ENCODE assay signal across 25 cellular contexts in the genomic region with DNA sequence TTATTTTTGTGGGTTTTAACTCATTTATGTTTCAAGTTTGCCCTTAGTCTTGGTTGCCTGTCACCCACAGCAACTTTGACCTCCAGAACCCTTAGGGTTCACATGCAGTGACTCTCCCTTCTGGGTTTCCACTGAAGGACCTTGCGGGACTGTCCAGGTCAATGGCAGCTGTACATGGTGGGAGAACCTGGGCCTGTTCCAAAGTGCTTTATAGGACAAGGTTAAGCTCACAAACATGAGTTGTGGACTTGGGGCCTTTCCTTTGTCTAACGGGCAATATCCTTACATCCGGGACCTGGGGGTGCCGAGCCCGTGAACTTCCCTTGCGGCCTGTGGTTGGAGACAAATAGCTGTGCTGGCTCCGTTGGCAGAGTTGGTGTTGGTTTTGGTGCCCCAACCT.
DNase-seq lines count a peak whose midpoint lies in the region; ATAC-seq, FAIRE-seq and TF ChIP-seq lines count a peak whose summit lies in the region.
"Had no signal": no experiment of that assay in that cellular context is flagged by ENCODE, and none has a peak within 500 bp of the region (broad histone marks: within the 10 kb centered on the region; RNA-seq: fewer than 3 reads in every experiment).

No MANE protein-coding gene starts in this region.

- no peak overlapping the region for H3K4me2 ChIP-seq in hepatocyte
- H3K4me2 ChIP-seq: PC-9 had no signal

- H3K36me3 ChIP-seq in hepatocyte (replicated peaks; ENCODE audit: insufficient read depth, low read depth): no peaks in the 10 kb centered on the region
- no peaks in the 10 kb centered on the region for H3K36me3 ChIP-seq in pancreas
- H3K36me3 ChIP-seq: MG63, SJCRH30 had no signal

- no peaks in the 10 kb centered on the region for H3K9me2 ChIP-seq in hepatocyte (replicated peaks; ENCODE audit: insufficient read depth)

- peaks cover 50% of the 10 kb centered on the region for H3K4me1 ChIP-seq in hepatocyte (ENCODE audit: insufficient read depth)
- peaks cover 18 to 48% (median 26%) of the 10 kb centered on the region in 3 donors for H3K4me1 ChIP-seq in pancreas

- no peaks in the 10 kb centered on the region for H4K20me1 ChIP-seq in hepatocyte (ENCODE audit: insufficient read depth, poor library complexity, severe bottlenecking)

- no peaks in the 10 kb centered on the region for H3K9me3 Mint-ChIP-seq in natural killer cell treated with Interleukin-12 subunit alpha and Interleukin-12 subunit beta and Interleukin-15 and Interleukin-18, amount 100 ng/mL, for 72 hours
- no peaks in the 10 kb centered on the region for H3K9me3 Mint-ChIP-seq in natural killer cell
- H3K9me3 Mint-ChIP-seq: CD4-positive, alpha-beta T cell; H9 had no signal

- H3K4me3 Mint-ChIP-seq in natural killer cell treated with Interleukin-12 subunit alpha and Interleukin-12 subunit beta and Interleukin-15 and Interleukin-18, amount 100 ng/mL, for 72 hours: no peak overlapping the region
- no peak overlapping the region for H3K4me3 Mint-ChIP-seq in natural killer cell
- H3K4me3 Mint-ChIP-seq: CD4-positive, alpha-beta T cell; H9 had no signal

- H3K4me3 ChIP-seq in hepatocyte (no peak overlapping the region), pancreas (no peak overlapping the region)
- H3K4me3 ChIP-seq: GM23248, MG63, PC-9, SJCRH30 had no signal

- H3K36me3 Mint-ChIP-seq in natural killer cell treated with Interleukin-12 subunit alpha and Interleukin-12 subunit beta and Interleukin-15 and Interleukin-18, amount 100 ng/mL, for 72 hours: no peaks in the 10 kb centered on the region
- no peaks in the 10 kb centered on the region for H3K36me3 Mint-ChIP-seq in natural killer cell

- peaks cover 20 to 31% of the 10 kb centered on the region in 2 donors for H3K4me1 Mint-ChIP-seq in natural killer cell treated with Interleukin-12 subunit alpha and Interleukin-12 subunit beta and Interleukin-15 and Interleukin-18, amount 100 ng/mL, for 72 hours (ENCODE audit: low read depth in 2 of 2)
- H3K4me1 Mint-ChIP-seq in natural killer cell: peaks cover 10 to 31% of the 10 kb centered on the region in 2 donors

- H3K27ac ChIP-seq in hepatocyte (peak overlapping the region; percentile 31), pancreas (peak overlapping the region; percentile 52 to 86 (median 72))
- H3K27ac ChIP-seq: GM23248, PC-9, SJCRH30 had no signal

- no peaks in the 10 kb centered on the region for H3K27me3 Mint-ChIP-seq in natural killer cell treated with Interleukin-12 subunit alpha and Interleukin-12 subunit beta and Interleukin-15 and Interleukin-18, amount 100 ng/mL, for 72 hours
- H3K27me3 Mint-ChIP-seq in natural killer cell (ENCODE audit: low read depth in 2 of 2): no peaks in the 10 kb centered on the region
- H3K27me3 Mint-ChIP-seq: CD4-positive, alpha-beta T cell had no signal

- ATAC-seq in natural killer cell treated with Interleukin-12 subunit alpha and Interleukin-12 subunit beta and Interleukin-15 and Interleukin-18, amount 100 ng/mL, for 72 hours: no peak
- no peak for ATAC-seq in natural killer cell
- no peak for ATAC-seq in pancreas
- ATAC-seq: Right ventricle myocardium inferior had no signal

- H2AFZ ChIP-seq in hepatocyte: no peak overlapping the region
- H2AFZ ChIP-seq: GM23248, PC-9 had no signal

- peak overlapping the region; percentile 24 to 74 for H3K27ac Mint-ChIP-seq in natural killer cell treated with Interleukin-12 subunit alpha and Interleukin-12 subunit beta and Interleukin-15 and Interleukin-18, amount 100 ng/mL, for 72 hours
- no peak overlapping the region for H3K27ac Mint-ChIP-seq in natural killer cell
- H3K27ac Mint-ChIP-seq: CD4-positive, alpha-beta T cell had no signal

- H3K79me2 ChIP-seq in hepatocyte: no peaks in the 10 kb centered on the region

- no peak for FAIRE-seq in pancreas (lab: Jason Lieb, UNC)
- FAIRE-seq: GM18507, HTR-8/SVneo had no signal

- no peaks in the 10 kb centered on the region for H3K9me3 ChIP-seq in hepatocyte (ENCODE audit: low read depth)
- no peaks in the 10 kb centered on the region for H3K9me3 ChIP-seq in pancreas
- H3K9me3 ChIP-seq: MG63, SJCRH30 had no signal

- intact Hi-C loops in natural killer cell (cut with micrococcal nuclease) (no loop called here), pancreas (cut with DNase I) (no loop called here), posterior cingulate gyrus (cut with DNase I) (no loop called here)

- TF ChIP-seq CTCF in natural killer cell (IDR thresholded peaks at IDR 0.05) (no peak), hepatocyte (IDR thresholded peaks at IDR 0.05; ENCODE audit: poor library complexity) (no peak), pancreas (IDR thresholded peaks at IDR 0.05) (no peak)

- H3K27me3 ChIP-seq in hepatocyte (no peaks in the 10 kb centered on the region), pancreas (no peaks in the 10 kb centered on the region)
- H3K27me3 ChIP-seq: MG63, SJCRH30 had no signal

- WGBS in hepatocyte (ENCODE audit: low lambda C conversion rate, missing lambda C conversion rate): 96% methylated on average over 7 of the region's 7 CpGs
- 81 to 88% methylated on average over 7 of the region's 7 CpGs for WGBS in pancreas, 2 donors

- no peak for DNase-seq in natural killer cell treated with Interleukin-12 subunit alpha and Interleukin-12 subunit beta and Interleukin-15 and Interleukin-18, amount 100 ng/mL, for 72 hours (ENCODE audit: low spot score)
- no peak for DNase-seq in natural killer cell
- DNase-seq in hepatocyte (ENCODE audit: low spot score): no peak
- no peak for DNase-seq in pancreas
- no peak for DNase-seq in activated CD4-positive, alpha-beta T cell treated with anti-CD3 and anti-CD28 coated beads for 48 hours
- DNase-seq in NCI-H2171 treated with DMSO at 0.1 percent for 48 hours (lab: John Stamatoyannopoulos, UW): no peak
- no peak for DNase-seq in UCSD-AML1 (lab: John Stamatoyannopoulos, UW; ENCODE audit: unreplicated experiment)
- DNase-seq in posterior cingulate gyrus: no peak
- DNase-seq: 8988T; CD4-positive, alpha-beta T cell; DMS53; GM23248; H9; MG63; NCI-H1105 treated with DMSO at 0.1 percent for 48 hours; NCI-H146; NCI-H1930; NCI-H2107; NCI-H446; NCI-H82; PC-9; SJCRH30 had no signal

Comparison
In these comparisons a context has a peak if more than half of its experiments do, and no peak if none do; other contexts are left out.
1. H3K27ac Mint-ChIP-seq: peak in natural killer cell treated with Interleukin-12 subunit alpha and Interleukin-12 subunit beta and Interleukin-15 and Interleukin-18, amount 100 ng/mL, for 72 hours (2 of 2); none in natural killer cell (0 of 2).